In the genomic region with DNA sequence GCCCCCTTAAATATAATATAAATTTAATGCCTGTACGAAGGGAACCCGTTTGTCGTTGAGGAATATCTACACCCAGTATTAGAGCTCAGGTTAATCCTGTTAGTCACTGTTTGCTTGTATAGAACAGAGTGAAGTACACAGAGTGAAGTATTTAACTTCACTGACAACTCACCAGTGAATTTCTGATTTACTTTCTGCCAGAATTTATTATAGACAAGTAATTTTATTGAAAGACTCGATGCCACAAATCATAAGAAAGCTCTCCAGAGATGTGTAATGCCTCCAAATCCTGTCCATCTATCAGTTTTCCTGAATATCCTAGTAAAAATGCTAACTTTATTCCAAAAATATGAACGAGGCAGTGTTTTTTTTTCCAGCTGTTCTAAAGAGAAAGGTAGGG, we compare ENCODE assay signal across 7 cellular contexts. TPM values are rescaled to one million over a fixed set of nuclear protein-coding genes. Genes with fewer than 3 reads are reported as not detected.
A peak's percentile ranks its signal among the peaks of the same experiment; 100 is the strongest.
DNase-seq lines count a peak whose midpoint lies in the region; ATAC-seq and TF ChIP-seq lines count a peak whose summit lies in the region.

No MANE protein-coding gene starts in this region.

- H3K9me3 ChIP-seq in lower lobe of right lung (no peaks in the 10 kb centered on the region), thoracic aorta (no peaks in the 10 kb centered on the region)

- H3K4me1 ChIP-seq in lower lobe of right lung (peaks cover 22% of the 10 kb centered on the region), thoracic aorta (ENCODE audit: control insufficient read depth in 1 of 2, low read depth in 2 of 2) (peaks cover 5 to 53% of the 10 kb centered on the region in 2 donors), foreskin keratinocyte (peaks cover 9% of the 10 kb centered on the region)

- H3K36me3 ChIP-seq in lower lobe of right lung = no peaks in the 10 kb centered on the region
- no peaks in the 10 kb centered on the region for H3K36me3 ChIP-seq in thoracic aorta

- H3K27ac Mint-ChIP-seq in IgD-negative memory B cell (no peak overlapping the region), chondrocyte (ENCODE audit: unreplicated experiment) (no peak overlapping the region)

- no peaks in the 10 kb centered on the region for H3K9me3 Mint-ChIP-seq in IgD-negative memory B cell
- H3K9me3 Mint-ChIP-seq in chondrocyte (ENCODE audit: low read depth) = no peaks in the 10 kb centered on the region

- H3K27ac ChIP-seq in lower lobe of right lung (peak overlapping the region; percentile 90), thoracic aorta (peak overlapping the region; percentile 93 to 97), foreskin keratinocyte (no peak overlapping the region)

- ATAC-seq in lower lobe of right lung (no peak), thoracic aorta (ENCODE audit: insufficient number of reproducible peaks, low FRiP score, low read depth) (no peak), foreskin keratinocyte (no peak), HG02588 (IDR thresholded peaks at IDR 0.05; ENCODE audit: unreplicated experiment) (no peak)

- H3K4me3 Mint-ChIP-seq in IgD-negative memory B cell = peak overlapping the region; percentile 83 to 97 (median 96)
- peak overlapping the region; percentile 97 for H3K4me3 Mint-ChIP-seq in chondrocyte (ENCODE audit: unreplicated experiment)

- TF ChIP-seq CTCF in chondrocyte (IDR thresholded peaks at IDR 0.05) = no peak
- TF ChIP-seq CTCF in lower lobe of right lung (IDR thresholded peaks at IDR 0.05) = no peak
- TF ChIP-seq CTCF in thoracic aorta (IDR thresholded peaks at IDR 0.05) = no peak
- no peak for TF ChIP-seq CTCF in foreskin keratinocyte (conservative IDR thresholded peaks at IDR 0.05)
- TF ChIP-seq CTCF in GM20000 (IDR thresholded peaks at IDR 0.05; ENCODE audit: extremely low read depth, missing control alignments) = no peak

- peaks cover 10 to 11% (median 11%) of the 10 kb centered on the region in 3 donors for H3K4me1 Mint-ChIP-seq in IgD-negative memory B cell
- peaks cover 42% of the 10 kb centered on the region for H3K4me1 Mint-ChIP-seq in chondrocyte (ENCODE audit: low read depth)

- intact Hi-C loops in lower lobe of right lung (cut with DNase I) = no loop called here

- H3K4me3 ChIP-seq in lower lobe of right lung (peak overlapping the region; percentile 95), thoracic aorta (peak overlapping the region; percentile 89)

- H3K27me3 Mint-ChIP-seq in IgD-negative memory B cell (peaks cover 34% of the 10 kb centered on the region), chondrocyte (ENCODE audit: low read depth) (no peaks in the 10 kb centered on the region)

- no peaks in the 10 kb centered on the region for H3K36me3 Mint-ChIP-seq in IgD-negative memory B cell
- H3K36me3 Mint-ChIP-seq in chondrocyte (ENCODE audit: low read depth) = no peaks in the 10 kb centered on the region

- DNase-seq in chondrocyte (ENCODE audit: low spot score) (no peak), lower lobe of right lung (no peak), thoracic aorta (ENCODE audit: low spot score) (no peak), foreskin keratinocyte (no peak), GM20000 (ENCODE audit: low spot score) (no peak)

- no peaks in the 10 kb centered on the region for H3K27me3 ChIP-seq in lower lobe of right lung (ENCODE audit: low read depth)
- H3K27me3 ChIP-seq in thoracic aorta (replicated peaks; ENCODE audit: insufficient read depth) = no peaks in the 10 kb centered on the region
- no peaks in the 10 kb centered on the region for H3K27me3 ChIP-seq in foreskin keratinocyte

RNA-seq across cellular contexts. Expression of gene GAB1, which starts 1.6 kb away (rescaled TPM):
- 2.1 TPM for polyA plus RNA-seq in IgD-negative memory B cell
- total RNA-seq in chondrocyte = 30.1 to 52.2 TPM (median 33.2 TPM) in 3 replicates
- 63.3 TPM for total RNA-seq in lower lobe of right lung
- 10 to 100 TPM; 48.3 to 77.3 TPM for total RNA-seq in thoracic aorta
- total RNA-seq in foreskin keratinocyte = 10.4 and 12.8 TPM in 2 replicates
- polyA plus RNA-seq in foreskin keratinocyte = 1.3 and 1.8 TPM in 2 replicates
